11 cellular contexts compared by ENCODE assay signal in the genomic region with DNA sequence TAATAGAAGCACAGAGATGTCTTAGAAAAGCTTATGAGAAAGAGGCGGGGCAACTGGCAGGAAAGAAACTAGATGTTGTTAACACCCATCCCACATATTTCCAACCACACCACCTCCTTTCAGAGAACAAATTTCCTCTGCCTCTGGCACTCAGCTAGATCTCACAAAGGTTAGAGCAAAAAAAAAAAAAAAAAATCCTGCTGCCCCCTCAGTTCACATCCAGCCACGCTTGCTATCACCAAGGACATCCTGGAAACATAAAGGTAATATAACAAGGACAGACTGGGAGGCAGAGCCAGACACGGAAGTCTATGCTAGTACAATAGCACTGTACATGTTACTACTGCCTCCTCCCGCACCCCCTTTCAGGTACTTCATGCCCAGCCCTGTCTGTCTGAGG.
DNase-seq lines count a peak whose midpoint lies in the region; ATAC-seq and TF ChIP-seq lines count a peak whose summit lies in the region.
"Had no signal": no experiment of that assay in that cellular context is flagged by ENCODE, and none has a peak within 500 bp of the region (broad histone marks: within the 10 kb centered on the region; RNA-seq: fewer than 3 reads in every experiment).

No MANE protein-coding gene starts in this region.

- peak overlapping the region; percentile 95 for H3K27ac Mint-ChIP-seq in activated naive CD4-positive, alpha-beta T cell treated with anti-CD3 and anti-CD28 coated beads for 36 hours

- no peaks in the 10 kb centered on the region for H3K27me3 ChIP-seq in prostate gland (replicated peaks; ENCODE audit: insufficient read depth)

- no peaks in the 10 kb centered on the region for H3K9me3 ChIP-seq in prostate gland

- CTCF ChIA-PET in GM10248 (lab: Yijun Ruan, JAX), result interaction anchor here (0.9 to 1.7 kb wide), 5 partner anchors 9 to 40 kb away, joined by 3 to 4 read pairs (median 3); no protein-coding TSS in a partner anchor
- CTCF ChIA-PET in activated naive CD4-positive, alpha-beta T cell treated with anti-CD3 and anti-CD28 coated beads for 36 hours (lab: Charles Lee), result interaction anchor here (0.7 to 2.1 kb wide), 10 partner anchors 8 to 244 kb away, joined by 3 to 9 read pairs (median 4); no protein-coding TSS in a partner anchor

- H3K27me3 Mint-ChIP-seq in activated naive CD4-positive, alpha-beta T cell treated with anti-CD3 and anti-CD28 coated beads for 36 hours (ENCODE audit: low read depth), result no peaks in the 10 kb centered on the region

- no peaks in the 10 kb centered on the region for H3K36me3 ChIP-seq in prostate gland

- no peak for ATAC-seq in GM21526 (IDR thresholded peaks at IDR 0.05; ENCODE audit: low FRiP score, unreplicated experiment)

- no peak overlapping the region for H3K27ac ChIP-seq in prostate gland
- H3K27ac ChIP-seq: SK-N-MC had no signal

- H3K9me3 Mint-ChIP-seq in activated naive CD4-positive, alpha-beta T cell treated with anti-CD3 and anti-CD28 coated beads for 36 hours, result peaks cover 21% of the 10 kb centered on the region

- H3K4me1 Mint-ChIP-seq in activated naive CD4-positive, alpha-beta T cell treated with anti-CD3 and anti-CD28 coated beads for 36 hours (ENCODE audit: low read depth), result peaks cover 62% of the 10 kb centered on the region

- no peak for TF ChIP-seq POLR2A in prostate gland (IDR thresholded peaks at IDR 0.05)

- DNase-seq in GM10248 (ENCODE audit: extremely low spot score) (peak; percentile 10), HuH-7.5 (ENCODE audit: low spot score) (peak; percentile 24), AG20443 (ENCODE audit: low spot score) (no peak), GOT3 (lab: John Stamatoyannopoulos, UW) (no peak), prostate gland (ENCODE audit: low spot score) (no peak)
- DNase-seq in activated naive CD4-positive, alpha-beta T cell treated with anti-CD3 and anti-CD28 coated beads for 36 hours, result peak; percentile 71
- DNase-seq in stimulated activated CD4-positive, alpha-beta T cell treated with anti-CD3 and anti-CD28 coated beads, Interleukin-2, amount 100 ng/mL, for 24 hours, result peak; percentile 40 to 62
- DNase-seq: NCI-H2029 had no signal

- H3K4me3 Mint-ChIP-seq in activated naive CD4-positive, alpha-beta T cell treated with anti-CD3 and anti-CD28 coated beads for 36 hours, result peak overlapping the region; percentile 63

- H3K36me3 Mint-ChIP-seq in activated naive CD4-positive, alpha-beta T cell treated with anti-CD3 and anti-CD28 coated beads for 36 hours (ENCODE audit: low read depth), result peaks cover 12% of the 10 kb centered on the region

- no peak for TF ChIP-seq CTCF in GM10248 (IDR thresholded peaks at IDR 0.05; ENCODE audit: control extremely low read depth, extremely low read depth, low read depth, missing control alignments)
- no peak for TF ChIP-seq CTCF in prostate gland (IDR thresholded peaks at IDR 0.05)

- no peaks in the 10 kb centered on the region for H3K4me1 ChIP-seq in prostate gland (replicated peaks)

- WGBS in prostate gland, result 46% methylated on average over 4 of the region's 4 CpGs

- H3K4me3 ChIP-seq in prostate gland, result no peak overlapping the region
- H3K4me3 ChIP-seq: SK-N-MC, smooth muscle cell had no signal

- intact Hi-C loops in activated naive CD4-positive, alpha-beta T cell treated with anti-CD3 and anti-CD28 coated beads for 36 hours (cut with micrococcal nuclease), result loop anchor here (1.0 to 5.0 kb wide), 9 partner anchors 31 to 269 kb away; no protein-coding TSS in a partner anchor
- intact Hi-C loops in prostate gland (cut with DNase I), result no loop called here

- POLR2A ChIA-PET in GM10248 (lab: Yijun Ruan, JAX), result no interaction called here

Comparison
In these comparisons a context has a peak if more than half of its experiments do, and no peak if none do; other contexts are left out.
1. DNase-seq: peak in GM10248 (single experiment), HuH-7.5 (single experiment), activated naive CD4-positive, alpha-beta T cell treated with anti-CD3 and anti-CD28 coated beads for 36 hours (single experiment) and stimulated activated CD4-positive, alpha-beta T cell treated with anti-CD3 and anti-CD28 coated beads, Interleukin-2, amount 100 ng/mL, for 24 hours (2 of 2); none in AG20443 (single experiment), GOT3 (single experiment) and prostate gland (single experiment).